Comparison of ENCODE assay signal across 14 cellular contexts in the genomic region with DNA sequence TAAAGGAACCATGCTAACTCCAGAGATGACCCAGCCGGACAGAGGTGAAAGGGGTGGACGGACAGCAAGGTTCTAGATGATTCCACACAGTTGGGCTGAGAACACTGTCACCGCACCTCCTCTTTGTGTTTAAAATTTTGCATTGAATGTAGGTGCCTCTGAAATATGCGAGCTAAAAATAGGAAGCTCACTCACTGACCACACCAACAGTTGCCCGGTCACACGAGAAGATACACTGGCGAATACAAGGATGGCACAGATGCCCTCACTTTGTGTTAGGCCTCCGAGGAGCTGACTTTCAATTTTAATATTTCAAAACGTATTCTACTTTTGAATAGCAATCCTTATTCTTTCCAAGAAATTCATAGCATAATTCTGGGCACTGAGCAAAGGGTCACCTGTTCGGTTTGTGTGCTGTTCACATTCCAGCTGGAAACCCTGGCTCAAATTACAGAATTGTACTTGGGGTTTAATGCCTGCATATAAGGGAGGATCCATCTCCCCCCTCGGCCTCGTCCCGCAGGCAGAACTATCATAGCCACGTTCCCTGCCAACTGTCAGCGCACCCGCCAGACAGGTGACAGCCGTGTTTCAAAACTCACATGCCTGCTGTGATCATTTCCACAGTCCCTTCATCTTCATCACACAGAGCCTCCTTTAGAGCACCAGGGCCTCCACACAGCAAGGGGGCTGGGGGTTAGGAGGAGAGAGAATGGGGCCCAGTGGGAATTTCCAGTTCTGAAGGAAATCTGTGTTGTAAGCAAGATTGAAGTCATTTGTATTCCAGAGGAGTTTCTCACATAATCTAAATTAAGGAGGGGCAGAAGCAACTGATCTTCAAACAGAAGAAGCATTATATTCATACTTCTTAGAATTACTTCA. TPM values are rescaled to one million over a fixed set of nuclear protein-coding genes. Genes with fewer than 3 reads are reported as not detected.
DNase-seq lines count a peak whose midpoint lies in the region; ATAC-seq, FAIRE-seq and TF ChIP-seq lines count a peak whose summit lies in the region.
"Had no signal": no experiment of that assay in that cellular context is flagged by ENCODE, and none has a peak within 500 bp of the region (broad histone marks: within the 10 kb centered on the region; RNA-seq: fewer than 3 reads in every experiment).

No MANE protein-coding gene starts in this region.

- ATAC-seq in heart right ventricle: peak in 5 of 8 donors; percentile 32 to 55 (median 40)
- ATAC-seq: stimulated activated naive CD8-positive, alpha-beta T cell treated with anti-CD3 and anti-CD28 coated beads, Interleukin-15, amount 100 ng/mL, for 72 hours had no signal

- TF ChIP-seq POLR2A in thyroid gland (IDR thresholded peaks at IDR 0.05): no peak
- no peak for TF ChIP-seq POLR2A in Peyer's patch (IDR thresholded peaks at IDR 0.05)

- no peaks in the 10 kb centered on the region for H3K9me3 Mint-ChIP-seq in astrocyte (ENCODE audit: unreplicated experiment)
- H3K9me3 Mint-ChIP-seq: stimulated activated naive CD8-positive, alpha-beta T cell treated with anti-CD3 and anti-CD28 coated beads, Interleukin-15, amount 100 ng/mL, for 72 hours had no signal

- H3K27me3 Mint-ChIP-seq in astrocyte (ENCODE audit: low read depth, unreplicated experiment): no peaks in the 10 kb centered on the region
- H3K27me3 Mint-ChIP-seq: stimulated activated naive CD8-positive, alpha-beta T cell treated with anti-CD3 and anti-CD28 coated beads, Interleukin-15, amount 100 ng/mL, for 72 hours had no signal

- H3K4me3 ChIP-seq in astrocyte (ENCODE audit: insufficient read depth, low read depth, low read length) (peak overlapping the region; percentile 24), heart right ventricle (no peak overlapping the region), rectal smooth muscle tissue (ENCODE audit: low read length) (no peak overlapping the region), thyroid gland (replicated peaks in 1 of 3) (no peak overlapping the region), Peyer's patch (no peak overlapping the region)
- H3K4me3 ChIP-seq: cardiac muscle cell had no signal

- peak; percentile 29 for DNase-seq in astrocyte (ENCODE audit: low read depth)
- DNase-seq in heart right ventricle: no peak
- no peak for DNase-seq in activated CD4-positive, alpha-beta T cell treated with anti-CD3 and anti-CD28 coated beads, Interleukin-2, amount 50 U/mL, for 1 hour
- no peak for DNase-seq in thyroid gland
- DNase-seq in GM19239 (ENCODE audit: insufficient read length, low spot score): no peak
- no peak for DNase-seq in Peyer's patch
- DNase-seq: DMS79; NCI-H524; occipital lobe; stimulated activated naive CD8-positive, alpha-beta T cell treated with anti-CD3 and anti-CD28 coated beads, Interleukin-15, amount 100 ng/mL, for 72 hours had no signal

- peak overlapping the region; percentile 50 for H3K4me3 Mint-ChIP-seq in astrocyte (ENCODE audit: unreplicated experiment)
- H3K4me3 Mint-ChIP-seq: stimulated activated naive CD8-positive, alpha-beta T cell treated with anti-CD3 and anti-CD28 coated beads, Interleukin-15, amount 100 ng/mL, for 72 hours had no signal

- peak; percentile 29 for FAIRE-seq in astrocyte (lab: Jason Lieb, UNC)
- no peak for FAIRE-seq in GM19239 (lab: Jason Lieb, UNC)
- FAIRE-seq: TTC549 had no signal

- H3K36me3 Mint-ChIP-seq in astrocyte (ENCODE audit: low read depth, unreplicated experiment): peaks cover 13% of the 10 kb centered on the region

- peak overlapping the region; percentile 68 for H3K4me2 ChIP-seq in astrocyte (ENCODE audit: low read length)

- TF ChIP-seq CTCF in 22Rv1 (IDR thresholded peaks at IDR 0.05): no peak
- TF ChIP-seq CTCF in astrocyte (IDR thresholded peaks at IDR 0.05; ENCODE audit: insufficient read depth, low read depth, low read length): no peak
- TF ChIP-seq CTCF in heart right ventricle (IDR thresholded peaks at IDR 0.05): no peak
- no peak for TF ChIP-seq CTCF in thyroid gland (IDR thresholded peaks at IDR 0.05)
- TF ChIP-seq CTCF in Peyer's patch (IDR thresholded peaks at IDR 0.05): no peak

- WGBS in heart right ventricle, 2 donors: 52 to 59% methylated on average over 17 of the region's 17 CpGs
- 90 to 93% methylated on average over 17 of the region's 17 CpGs for WGBS in thyroid gland, 2 donors

- H3K4me1 Mint-ChIP-seq in astrocyte (ENCODE audit: low read depth, unreplicated experiment): peaks cover 23% of the 10 kb centered on the region
- H3K4me1 Mint-ChIP-seq: stimulated activated naive CD8-positive, alpha-beta T cell treated with anti-CD3 and anti-CD28 coated beads, Interleukin-15, amount 100 ng/mL, for 72 hours had no signal

- H3K9me3 ChIP-seq in astrocyte (ENCODE audit: insufficient read depth, low read depth, low read length) (no peaks in the 10 kb centered on the region), heart right ventricle (no peaks in the 10 kb centered on the region), thyroid gland (no peaks in the 10 kb centered on the region), Peyer's patch (no peaks in the 10 kb centered on the region)

- peak overlapping the region; percentile 88 for H3K27ac Mint-ChIP-seq in astrocyte (ENCODE audit: unreplicated experiment)

- no peak overlapping the region for H2AFZ ChIP-seq in astrocyte (ENCODE audit: low read depth, low read length)

- H3K79me2 ChIP-seq in astrocyte (ENCODE audit: insufficient read depth, low read length): no peaks in the 10 kb centered on the region

- H3K9ac ChIP-seq in astrocyte (ENCODE audit: low read length): peak overlapping the region; percentile 58
- H3K9ac ChIP-seq in rectal smooth muscle tissue (ENCODE audit: low read length): no peak overlapping the region

- H3K4me1 ChIP-seq in astrocyte (ENCODE audit: insufficient read depth, low read length): peaks cover 27% of the 10 kb centered on the region
- H3K4me1 ChIP-seq in heart right ventricle: peaks cover 14 to 54% (median 50%) of the 10 kb centered on the region in 9 donors
- H3K4me1 ChIP-seq in rectal smooth muscle tissue (ENCODE audit: control insufficient read depth, insufficient read depth, low read length): peaks cover 14% of the 10 kb centered on the region
- H3K4me1 ChIP-seq in thyroid gland: no peaks in the 10 kb centered on the region
- H3K4me1 ChIP-seq in Peyer's patch: no peaks in the 10 kb centered on the region

- intact Hi-C loops in heart right ventricle (cut with DNase I) (loop anchor here in 2 of 10 donors (5.0 kb wide), 1 partner anchor 46 kb away; a partner anchor contains a TSS), thyroid gland (cut with DNase I) (no loop called here)

- no peaks in the 10 kb centered on the region for H4K20me1 ChIP-seq in astrocyte (ENCODE audit: insufficient read depth, low read length)

- H3K27me3 ChIP-seq in astrocyte (ENCODE audit: insufficient read depth, low read length): no peaks in the 10 kb centered on the region
- no peaks in the 10 kb centered on the region for H3K27me3 ChIP-seq in heart right ventricle
- H3K27me3 ChIP-seq in rectal smooth muscle tissue (ENCODE audit: control insufficient read depth, insufficient read depth, low read length): no peaks in the 10 kb centered on the region
- H3K27me3 ChIP-seq in thyroid gland: no peaks in the 10 kb centered on the region
- H3K27me3 ChIP-seq in Peyer's patch: no peaks in the 10 kb centered on the region
- H3K27me3 ChIP-seq: cardiac muscle cell had no signal

- H3K36me3 ChIP-seq in astrocyte (ENCODE audit: insufficient read depth, low read length) (peaks cover 3% of the 10 kb centered on the region), heart right ventricle (peaks cover 0 to 96% (median 27%) of the 10 kb centered on the region in 9 donors), rectal smooth muscle tissue (ENCODE audit: control insufficient read depth, insufficient read depth, low read length) (peaks cover 33% of the 10 kb centered on the region), thyroid gland (peaks cover 37 to 46% of the 10 kb centered on the region in 2 donors), Peyer's patch (peaks cover 0 to 65% (median 0%) of the 10 kb centered on the region in 3 donors)

- H3K27ac ChIP-seq in 22Rv1: peak overlapping the region; percentile 43; the same call in 1 of the 2 replicates
- peak overlapping the region; percentile 80 for H3K27ac ChIP-seq in astrocyte (ENCODE audit: low read depth, low read length)
- peak overlapping the region; percentile 70 to 87 (median 77) for H3K27ac ChIP-seq in heart right ventricle
- H3K27ac ChIP-seq in rectal smooth muscle tissue (ENCODE audit: low read depth, low read length): peak overlapping the region; percentile 89
- no peak overlapping the region for H3K27ac ChIP-seq in thyroid gland
- H3K27ac ChIP-seq in Peyer's patch: peak overlapping the region in 1 of 4 donors; percentile 47

RNA-seq across cellular contexts. Expression of a gene that starts 48.2 kb away (rescaled TPM):
- total RNA-seq in astrocyte (29.4 and 41.6 TPM in 2 replicates), heart right ventricle (100 to 1,000 TPM; 100 to 204 (median 175) TPM), thyroid gland (10 to 100 TPM; 35.9 to 65.1 (median 59.2) TPM), Peyer's patch (100 to 1,000 TPM in 1 of 4 donors, 10 to 100 TPM in 3; 43.7 to 207 (median 71.0) TPM)
- 100 to 1,000 TPM in 1 of 2 donors, 10 to 100 TPM in 1; 49.2 to 126 TPM for polyA plus RNA-seq in heart right ventricle

Comparison
In these comparisons a context has a peak if more than half of its experiments do, and no peak if none do; other contexts are left out.
1. H3K27ac ChIP-seq: peak in 22Rv1 (single experiment), astrocyte (single experiment), heart right ventricle (10 of 10) and rectal smooth muscle tissue (single experiment); none in thyroid gland (0 of 3).